23 cellular contexts compared by ENCODE assay signal in genomic region chrX:45846328-45846727, GRCh38.
DNase-seq lines count a peak whose midpoint lies in the region; ATAC-seq, FAIRE-seq and TF ChIP-seq lines count a peak whose summit lies in the region.
"Had no signal": no experiment of that assay in that cellular context is flagged by ENCODE, and none has a peak within 500 bp of the region (broad histone marks: within the 10 kb centered on the region; RNA-seq: fewer than 3 reads in every experiment).

No MANE protein-coding gene starts in this region.

- peak overlapping the region; percentile 47 for H3K4me3 Mint-ChIP-seq in activated T-cell treated with anti-CD3 and anti-CD28 coated beads, Interleukin-2, amount 50 U/mL, for 4 hours
- peak overlapping the region; percentile 65 for H3K4me3 Mint-ChIP-seq in activated T-helper 1 cell treated with anti-CD3 and anti-CD28 coated beads, Interleukin-12 subunit alpha, Interleukin-12 subunit beta, Interleukin-2, Interleukin-4 antibody, amounts not matched to agents 30 ng/mL and 10 ng/mL and 1 ng/mL, durations not matched to agents 14 hours and 24 hours and 36 hours

- H3K9me3 ChIP-seq in A549 (no peaks in the 10 kb centered on the region), HEK293 (ENCODE audit: control insufficient read depth, insufficient read depth, low read depth, low read length) (no peaks in the 10 kb centered on the region)
- H3K9me3 ChIP-seq: Peyer's patch, SJCRH30 had no signal

- no peak for TF ChIP-seq EP300 in A549 (IDR thresholded peaks at IDR 0.05)

- no peak for FAIRE-seq in A549 (lab: Jason Lieb, UNC)
- no peak for FAIRE-seq in GM12892 (lab: Jason Lieb, UNC)
- FAIRE-seq: H1, HepG2, K562 had no signal

- H3K27ac ChIP-seq in A549 (peak overlapping the region in 1 of 2 experiments; percentile 36; a peak in 1 of 6 replicates), HEK293 (ENCODE audit: extremely low read depth, low read depth, low read length) (no peak overlapping the region)
- H3K27ac ChIP-seq: HL-60, Peyer's patch, SJCRH30 had no signal

- H3K9me3 Mint-ChIP-seq in activated T-cell treated with anti-CD3 and anti-CD28 coated beads, Interleukin-2, amount 50 U/mL, for 4 hours, result no peaks in the 10 kb centered on the region
- H3K9me3 Mint-ChIP-seq in activated T-helper 1 cell treated with anti-CD3 and anti-CD28 coated beads, Interleukin-12 subunit alpha, Interleukin-12 subunit beta, Interleukin-2, Interleukin-4 antibody, amounts not matched to agents 30 ng/mL and 10 ng/mL and 1 ng/mL, durations not matched to agents 14 hours and 24 hours and 36 hours, result no peaks in the 10 kb centered on the region

- peaks cover 7 to 16% of the 10 kb centered on the region in 2 experiments; a peak in 2 of 3 replicates for H3K36me3 ChIP-seq in HEK293 (ENCODE audit: control insufficient read depth in 2 of 2, insufficient read depth in 1 of 2, low read length in 2 of 2)
- H3K36me3 ChIP-seq: Peyer's patch, SJCRH30 had no signal

- H3K4me1 ChIP-seq in A549 (peaks cover 62% of the 10 kb centered on the region), HEK293 (ENCODE audit: control insufficient read depth, insufficient read depth, low read length) (no peaks in the 10 kb centered on the region)
- H3K4me1 ChIP-seq: Peyer's patch had no signal

- TF ChIP-seq POLR2A in A549 (IDR thresholded peaks at IDR 0.05; ENCODE audit: low read length) (no peak), GM12892 (IDR thresholded peaks at IDR 0.05; ENCODE audit: low read depth, low read length) (no peak)

- POLR2A ChIA-PET in A549 (lab: Yijun Ruan, JAX), result no interaction called here
- POLR2A ChIA-PET in HEK293 (lab: Yijun Ruan, JAX), result interaction anchor here (0.7 kb wide), 1 partner anchor 82 kb away, joined by 3 read pairs; no protein-coding TSS in a partner anchor

- ATAC-seq in activated T-cell treated with anti-CD3 and anti-CD28 coated beads, Interleukin-2, amount 50 U/mL, for 4 hours, result no peak
- ATAC-seq in A549 (no peak), HG03565 (IDR thresholded peaks at IDR 0.05; ENCODE audit: unreplicated experiment) (no peak)
- ATAC-seq: HepG2, K562 had no signal

- H3K4me3 ChIP-seq in A549, result no peak overlapping the region
- no peak overlapping the region for H3K4me3 ChIP-seq in HEK293 (ENCODE audit: low read depth, low read length)
- H3K4me3 ChIP-seq: K562, Peyer's patch, SJCRH30 had no signal

- TF ChIP-seq RAD21 in A549 (conservative IDR thresholded peaks at IDR 0.05 in 1 of 2, IDR thresholded peaks at IDR 0.05 in 1 of 2), result no peak

- no peaks in the 10 kb centered on the region for H3K27me3 Mint-ChIP-seq in activated T-cell treated with anti-CD3 and anti-CD28 coated beads, Interleukin-2, amount 50 U/mL, for 4 hours (ENCODE audit: low read depth)
- H3K27me3 Mint-ChIP-seq in activated T-helper 1 cell treated with anti-CD3 and anti-CD28 coated beads, Interleukin-12 subunit alpha, Interleukin-12 subunit beta, Interleukin-2, Interleukin-4 antibody, amounts not matched to agents 30 ng/mL and 10 ng/mL and 1 ng/mL, durations not matched to agents 14 hours and 24 hours and 36 hours (ENCODE audit: insufficient read depth), result no peaks in the 10 kb centered on the region
- H3K27me3 Mint-ChIP-seq: CD4-positive, CD25-positive, alpha-beta regulatory T cell had no signal

- CTCF ChIA-PET in A549 (lab: Yijun Ruan, JAX), result interaction anchor here (1.5 to 3.2 kb wide), 2 partner anchors 529 to 530 kb away, joined by 3 to 20 read pairs; no protein-coding TSS in a partner anchor
- CTCF ChIA-PET in HEK293 (lab: Yijun Ruan, JAX), result interaction anchor here (0.7 kb wide), 1 partner anchor 149 kb away, joined by 3 read pairs; no protein-coding TSS in a partner anchor

- H3K36me3 Mint-ChIP-seq in activated T-cell treated with anti-CD3 and anti-CD28 coated beads, Interleukin-2, amount 50 U/mL, for 4 hours (ENCODE audit: insufficient read depth), result peaks cover 35% of the 10 kb centered on the region
- peaks cover 55% of the 10 kb centered on the region for H3K36me3 Mint-ChIP-seq in activated T-helper 1 cell treated with anti-CD3 and anti-CD28 coated beads, Interleukin-12 subunit alpha, Interleukin-12 subunit beta, Interleukin-2, Interleukin-4 antibody, amounts not matched to agents 30 ng/mL and 10 ng/mL and 1 ng/mL, durations not matched to agents 14 hours and 24 hours and 36 hours (ENCODE audit: low read depth)
- H3K36me3 Mint-ChIP-seq: CD4-positive, CD25-positive, alpha-beta regulatory T cell had no signal

- intact Hi-C loops in activated T-helper 1 cell treated with anti-CD3 and anti-CD28 coated beads, Interleukin-12 subunit alpha, Interleukin-12 subunit beta, Interleukin-2, Interleukin-4 antibody, amounts not matched to agents 30 ng/mL and 10 ng/mL and 1 ng/mL, durations not matched to agents 14 hours and 24 hours and 36 hours (cut with micrococcal nuclease), result no loop called here

- H3K4me2 ChIP-seq in A549, result peak overlapping the region; percentile 26; the same call in 1 of the 3 replicates

- H3K4me1 Mint-ChIP-seq in activated T-cell treated with anti-CD3 and anti-CD28 coated beads, Interleukin-2, amount 50 U/mL, for 4 hours (ENCODE audit: low read depth), result peaks cover 40% of the 10 kb centered on the region
- H3K4me1 Mint-ChIP-seq in activated T-helper 1 cell treated with anti-CD3 and anti-CD28 coated beads, Interleukin-12 subunit alpha, Interleukin-12 subunit beta, Interleukin-2, Interleukin-4 antibody, amounts not matched to agents 30 ng/mL and 10 ng/mL and 1 ng/mL, durations not matched to agents 14 hours and 24 hours and 36 hours (ENCODE audit: low read depth), result peaks cover 38% of the 10 kb centered on the region

- 92% methylated on average over 5 of the region's 5 CpGs for WGBS in A549 (ENCODE audit: missing lambda C conversion rate)

- no peak for TF ChIP-seq CTCF in A549 (IDR thresholded peaks at IDR 0.05)
- no peak for TF ChIP-seq CTCF in HEK293 (tag by site-specific recombination; IDR thresholded peaks at IDR 0.05)

- DNase-seq in activated T-cell treated with anti-CD3 and anti-CD28 coated beads, Interleukin-2, amount 50 U/mL, for 4 hours, result no peak
- DNase-seq in activated T-cell treated with anti-CD3 and anti-CD28 coated beads, Interleukin-2, amount 50 U/mL, for 48 hours, result no peak
- DNase-seq in A549 (ENCODE audit: low read depth in 1 of 2, low spot score in 1 of 2) (no peak), GM12892 (ENCODE audit: insufficient read length) (no peak), COLO829 (ENCODE audit: low spot score) (no peak)
- DNase-seq in activated T-helper 1 cell treated with anti-CD3 and anti-CD28 coated beads, Interleukin-12 subunit alpha, Interleukin-12 subunit beta, Interleukin-2, Interleukin-4 antibody, amounts not matched to agents 30 ng/mL and 10 ng/mL and 1 ng/mL, durations not matched to agents 14 hours and 24 hours and 36 hours (ENCODE audit: low spot score), result no peak
- DNase-seq: CD4-positive, CD25-positive, alpha-beta regulatory T cell; COR-L47; DMS79; NCI-H1092; NCI-H1436; NCI-H1930; NCI-H2227 treated with DMSO at 0.1 percent for 48 hours; NCI-H510A treated with DMSO at 0.1 percent for 48 hours; NCI-H748 treated with DMSO at 0.1 percent for 48 hours; Peyer's patch; SJCRH30 had no signal

- H3K27ac Mint-ChIP-seq in activated T-helper 1 cell treated with anti-CD3 and anti-CD28 coated beads, Interleukin-12 subunit alpha, Interleukin-12 subunit beta, Interleukin-2, Interleukin-4 antibody, amounts not matched to agents 30 ng/mL and 10 ng/mL and 1 ng/mL, durations not matched to agents 14 hours and 24 hours and 36 hours, result no peak overlapping the region

TF ChIP-seq in A549, 52 proteins besides CTCF, POLR2A, EP300 and RAD21:
- TF ChIP-seq JUNB (IDR thresholded peaks at IDR 0.05), result no peak
- TF ChIP-seq, protein P1, sequence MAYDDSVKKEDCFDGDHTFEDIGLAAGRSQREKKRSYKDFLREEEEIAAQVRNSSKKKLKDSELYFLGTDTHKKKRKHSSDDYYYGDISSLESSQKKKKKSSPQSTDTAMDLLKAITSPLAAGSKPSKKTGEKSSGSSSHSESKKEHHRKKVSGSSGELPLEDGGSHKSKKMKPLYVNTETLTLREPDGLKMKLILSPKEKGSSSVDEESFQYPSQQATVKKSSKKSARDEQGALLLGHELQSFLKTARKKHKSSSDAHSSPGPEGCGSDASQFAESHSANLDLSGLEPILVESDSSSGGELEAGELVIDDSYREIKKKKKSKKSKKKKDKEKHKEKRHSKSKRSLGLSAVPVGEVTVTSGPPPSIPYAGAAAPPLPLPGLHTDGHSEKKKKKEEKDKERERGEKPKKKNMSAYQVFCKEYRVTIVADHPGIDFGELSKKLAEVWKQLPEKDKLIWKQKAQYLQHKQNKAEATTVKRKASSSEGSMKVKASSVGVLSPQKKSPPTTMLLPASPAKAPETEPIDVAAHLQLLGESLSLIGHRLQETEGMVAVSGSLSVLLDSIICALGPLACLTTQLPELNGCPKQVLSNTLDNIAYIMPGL (CRISPR knock-in tag; IDR thresholded peaks at IDR 0.05; ENCODE audit: borderline replicate concordance), result no peak
- TF ChIP-seq BHLHE40 (IDR thresholded peaks at IDR 0.05; ENCODE audit: low read depth, low read length), result no peak
- TF ChIP-seq RFX5 (IDR thresholded peaks at IDR 0.05), result no peak

TF ChIP-seq in HEK293, 187 proteins besides CTCF, POLR2A, EP300 and RAD21 (continues in another document):
- peak; percentile 35 for TF ChIP-seq ZNF555 (tag by site-specific recombination; conservative IDR thresholded peaks at IDR 0.05)
- no peak for TF ChIP-seq PRDM1 (tag by site-specific recombination; IDR thresholded peaks at IDR 0.05)
- 0 out of 2 replicates have a peak, but pooled peaks have one; percentile 55 for TF ChIP-seq ZNF433 (tag by site-specific recombination; IDR thresholded peaks at IDR 0.05; ENCODE audit: low read depth)
- no peak for TF ChIP-seq ZNF626 (tag by site-specific recombination; IDR thresholded peaks at IDR 0.05)
- no peak for TF ChIP-seq TCF7L2 (IDR thresholded peaks at IDR 0.05; ENCODE audit: borderline replicate concordance, low read depth, low read length)
- TF ChIP-seq EGR2 (tag by site-specific recombination; IDR thresholded peaks at IDR 0.05; ENCODE audit: low read depth), result no peak
